9 cellular contexts compared by ENCODE assay signal in the genomic region with DNA sequence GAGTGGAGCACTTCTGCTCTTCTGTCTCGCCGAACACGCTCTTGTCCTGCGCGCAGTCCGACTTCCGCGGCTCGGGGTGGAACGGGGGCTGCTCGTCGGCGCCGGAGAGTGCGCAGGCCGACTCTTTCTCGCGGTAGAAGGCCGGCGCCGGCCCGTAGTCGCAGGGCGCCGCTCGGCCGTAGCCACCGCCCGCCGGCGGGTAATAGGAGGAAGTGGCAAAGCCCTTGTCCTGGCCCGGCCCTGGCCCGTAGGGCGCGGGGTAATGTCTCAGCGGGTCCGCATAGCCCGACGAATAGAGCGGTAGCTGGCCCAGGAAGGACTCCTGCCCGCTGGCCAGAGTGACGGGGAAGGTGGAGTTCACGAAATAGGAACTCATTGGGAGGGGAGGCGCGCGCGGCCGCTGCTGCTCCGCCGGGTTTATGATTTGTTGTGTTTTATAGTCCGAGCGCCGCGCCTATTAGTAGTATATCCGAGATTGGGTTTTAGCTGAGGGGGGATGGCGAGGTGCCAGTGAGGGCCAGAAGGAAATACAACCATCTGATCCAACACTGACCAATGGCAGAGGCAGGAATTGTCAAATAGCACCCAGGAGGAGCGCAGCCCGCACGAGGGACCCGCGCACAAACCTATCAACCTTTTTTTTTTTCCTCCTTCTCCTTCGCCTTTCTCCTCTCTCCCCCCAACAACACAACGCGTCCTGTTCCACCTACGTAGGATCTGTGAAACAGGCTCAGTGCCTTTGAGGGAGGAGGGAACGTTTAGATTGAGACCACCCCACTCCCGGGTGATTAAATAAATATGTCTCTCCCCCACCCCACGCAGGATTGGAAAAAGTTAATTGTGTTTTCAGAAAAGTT. TPM values are rescaled to one million over a fixed set of nuclear protein-coding genes. Genes with fewer than 3 reads are reported as not detected.
DNase-seq lines count a peak whose midpoint lies in the region; ATAC-seq and TF ChIP-seq lines count a peak whose summit lies in the region.
"Had no signal": no experiment of that assay in that cellular context is flagged by ENCODE, and none has a peak within 500 bp of the region (broad histone marks: within the 10 kb centered on the region; RNA-seq: fewer than 3 reads in every experiment).

No MANE protein-coding gene starts in this region.

- no peak for TF ChIP-seq EP300 in stomach (IDR thresholded peaks at IDR 0.05)

- peak; percentile 45 for ATAC-seq in left lobe of liver
- ATAC-seq in GM19351 (IDR thresholded peaks at IDR 0.05; ENCODE audit: unreplicated experiment) = no peak
- ATAC-seq in GM21576 (IDR thresholded peaks at IDR 0.05; ENCODE audit: unreplicated experiment) = no peak

- DNase-seq in GM10266 (ENCODE audit: extremely low spot score) = peak; percentile 68
- peak; percentile 35 for DNase-seq in MV-4-11 (lab: John Stamatoyannopoulos, UW)
- DNase-seq in adrenal gland = peak; percentile 63 to 90 (median 76)
- peak; percentile 52 for DNase-seq in left lobe of liver (ENCODE audit: low spot score)
- peak; percentile 47 for DNase-seq in stomach
- DNase-seq in cortex of kidney (lab: John Stamatoyannopoulos, UW) = no peak

- 2 to 15% (median 2%) methylated on average over 28 to 68 of the region's 68 CpGs for WGBS in adrenal gland, 4 donors
- WGBS in stomach, 5 donors = 1 to 3% (median 2%) methylated on average over 65 to 68 of the region's 68 CpGs

- peaks cover 0 to 13% of the 10 kb centered on the region in 2 donors for H3K36me3 ChIP-seq in adrenal gland (replicated peaks in 1 of 2)
- no peaks in the 10 kb centered on the region for H3K36me3 ChIP-seq in stomach

- peak overlapping the region in 4 of 5 donors; percentile 11 to 87 (median 80) for H3K27ac ChIP-seq in adrenal gland
- peak overlapping the region; percentile 79 to 95 (median 93) for H3K27ac ChIP-seq in stomach

- intact Hi-C loops in adrenal gland (cut with DNase I) = loop anchor here (5.0 to 10.0 kb wide), 2 partner anchors 253 to 261 kb away; no protein-coding TSS in a partner anchor
- intact Hi-C loops in stomach (cut with DNase I; ENCODE audit: low total_unique reads) = no loop called here

- H3K4me3 ChIP-seq in adrenal gland (peak overlapping the region in 3 of 4 donors; percentile 48 to 72 (median 50)), stomach (peak overlapping the region; percentile 52 to 58 (median 56))

- TF ChIP-seq CTCF in GM10266 (IDR thresholded peaks at IDR 0.05; ENCODE audit: control insufficient read depth, insufficient read depth, low read depth, missing control alignments) = no peak
- TF ChIP-seq CTCF in adrenal gland (IDR thresholded peaks at IDR 0.05) = no peak
- no peak for TF ChIP-seq CTCF in stomach (IDR thresholded peaks at IDR 0.05)

- H3K9me3 ChIP-seq in adrenal gland (replicated peaks in 1 of 3) (no peaks in the 10 kb centered on the region), stomach (no peaks in the 10 kb centered on the region)

- peak; percentile 37 to 73 for TF ChIP-seq POLR2A in adrenal gland (IDR thresholded peaks at IDR 0.05)
- TF ChIP-seq POLR2A in stomach (IDR thresholded peaks at IDR 0.05) = no peak

- H3K27me3 ChIP-seq in adrenal gland (no peaks in the 10 kb centered on the region), stomach (peaks cover 2 to 100% (median 97%) of the 10 kb centered on the region in 3 donors)

- H3K4me1 ChIP-seq in adrenal gland (replicated peaks in 1 of 2) (peaks cover 0 to 40% of the 10 kb centered on the region in 2 donors), stomach (peaks cover 8 to 99% (median 73%) of the 10 kb centered on the region in 4 donors)

RNA-seq across cellular contexts. Expression of a gene that starts 4.4 kb away (rescaled TPM):
- 1 to 10 TPM in 6 of 8 donors, under 1 TPM in 2; 0.12 to 4.8 (median 2.7) TPM for total RNA-seq in adrenal gland
- 10 to 100 TPM in 1 of 3 donors, 1 to 10 TPM in 2; 4.2 to 10.5 (median 5.6) TPM for polyA plus RNA-seq in adrenal gland
- 0.55 TPM for total RNA-seq in left lobe of liver
- 10 to 100 TPM in 2 of 5 donors, under 1 TPM in 2, not detected in 1; 0.43 to 50.4 (median 6.2) TPM for total RNA-seq in stomach
- 1 to 10 TPM; 2.2 to 2.7 (median 2.4) TPM for polyA plus RNA-seq in stomach
- total RNA-seq: SK-MEL-5 had no signal

RNA-seq across cellular contexts. Expression of a gene that starts 6.8 kb away (rescaled TPM):
- total RNA-seq in adrenal gland (10 to 100 TPM in 6 of 8 donors, 1 to 10 TPM in 2; 6.3 to 20.3 (median 12.4) TPM), left lobe of liver (0.83 TPM), stomach (100 to 1,000 TPM in 1 of 5 donors, 10 to 100 TPM in 3, 1 to 10 TPM in 1; 4.2 to 150 (median 11.9) TPM)
- polyA plus RNA-seq in adrenal gland (10 to 100 TPM; 10.9 to 23.1 (median 11.9) TPM), stomach (10 to 100 TPM in 1 of 3 donors, 1 to 10 TPM in 2; 5.7 to 10.2 (median 7.8) TPM)

RNA-seq across cellular contexts. Expression of a gene that starts 8.0 kb away (rescaled TPM):
- total RNA-seq in adrenal gland (10 to 100 TPM in 4 of 8 donors, 1 to 10 TPM in 4; 2.3 to 18.8 (median 8.8) TPM), left lobe of liver (1.9 TPM), stomach (10 to 100 TPM in 4 of 5 donors, 1 to 10 TPM in 1; 6.1 to 77.6 (median 17.0) TPM)
- polyA plus RNA-seq in adrenal gland (10 to 100 TPM in 2 of 3 donors, 1 to 10 TPM in 1; 3.3 to 28.8 (median 11.4) TPM), stomach (1 to 10 TPM; 2.8 to 9.5 (median 3.8) TPM)

RNA-seq across cellular contexts. Expression of a gene that starts 12.8 kb away (rescaled TPM):
- total RNA-seq in adrenal gland (10 to 100 TPM in 5 of 8 donors, 1 to 10 TPM in 3; 8.1 to 16.7 (median 11.7) TPM), left lobe of liver (0.50 TPM), stomach (10 to 100 TPM in 1 of 5 donors, 1 to 10 TPM in 4; 1.8 to 16.5 (median 2.3) TPM)
- polyA plus RNA-seq in adrenal gland (10 to 100 TPM; 20.3 to 27.0 (median 24.4) TPM), stomach (1 to 10 TPM; 1.0 to 8.2 (median 2.8) TPM)

RNA-seq across cellular contexts. Expression of a gene that starts 17.1 kb away (rescaled TPM):
- total RNA-seq in adrenal gland = 10 to 100 TPM in 1 of 8 donors, 1 to 10 TPM in 7; 3.4 to 12.2 (median 6.6) TPM
- polyA plus RNA-seq in adrenal gland = 10 to 100 TPM in 1 of 3 donors, 1 to 10 TPM in 2; 4.2 to 13.3 (median 5.6) TPM
- total RNA-seq in left lobe of liver = 0.15 TPM
- total RNA-seq in stomach = 10 to 100 TPM in 1 of 5 donors, 1 to 10 TPM in 4; 1.2 to 13.0 (median 1.5) TPM
- polyA plus RNA-seq in stomach = under 1 TPM in 2 of 3 donors, not detected in 1; 0.46 to 0.56 TPM

Comparison
In these comparisons a context has a peak if more than half of its experiments do, and no peak if none do; other contexts are left out.
1. POLR2A ChIP-seq: peak in adrenal gland (2 of 2); none in stomach (0 of 4).